Comparison of ENCODE assay signal across 13 cellular contexts in the genomic region with DNA sequence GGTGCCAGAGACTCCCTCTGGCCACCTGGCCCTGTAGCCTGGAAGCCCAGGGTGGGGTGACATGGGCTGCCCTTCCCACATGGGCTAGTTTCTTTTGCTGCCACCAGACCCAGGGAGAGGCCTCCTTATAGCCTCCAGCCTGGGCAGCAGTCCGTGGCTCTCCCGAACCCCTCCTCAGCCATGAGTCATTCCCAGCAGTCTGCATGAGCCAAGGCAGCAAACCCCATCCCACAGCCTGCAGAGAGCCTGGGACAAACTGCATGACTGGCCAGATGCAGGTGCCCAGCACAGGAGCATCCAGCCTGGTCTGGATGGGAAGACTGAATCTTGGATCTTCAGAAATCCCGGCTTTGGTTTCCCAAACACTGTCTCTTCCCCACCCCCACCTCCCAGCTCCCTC.
DNase-seq lines count a peak whose midpoint lies in the region; ATAC-seq, FAIRE-seq and TF ChIP-seq lines count a peak whose summit lies in the region.
"Had no signal": no experiment of that assay in that cellular context is flagged by ENCODE, and none has a peak within 500 bp of the region (broad histone marks: within the 10 kb centered on the region; RNA-seq: fewer than 3 reads in every experiment).

No MANE protein-coding gene starts in this region.

- H3K27ac ChIP-seq in colonic mucosa (peak overlapping the region; percentile 35), temporal lobe (ENCODE audit: low read depth, low read length) (peak overlapping the region; percentile 52)
- H3K27ac ChIP-seq: KMS-11 had no signal

- no peaks in the 10 kb centered on the region for H3K36me3 ChIP-seq in colonic mucosa

- intact Hi-C loops in colonic mucosa (cut with DNase I): no loop called here

- H3K27me3 ChIP-seq in colonic mucosa: no peaks in the 10 kb centered on the region

- no peak overlapping the region for H3K4me3 ChIP-seq in colonic mucosa

- FAIRE-seq in HTR-8/SVneo (lab: Jason Lieb, UNC) (peak; percentile 85), GM19239 (lab: Jason Lieb, UNC) (no peak)
- FAIRE-seq: frontal cortex had no signal

- ATAC-seq in HG02759 (IDR thresholded peaks at IDR 0.05; ENCODE audit: unreplicated experiment): no peak
- ATAC-seq: naive thymus-derived CD8-positive, alpha-beta T cell had no signal

- H3K4me1 ChIP-seq in colonic mucosa: peaks cover 8% of the 10 kb centered on the region

- no peaks in the 10 kb centered on the region for H3K9me3 ChIP-seq in colonic mucosa

- DNase-seq in HTR-8/SVneo (ENCODE audit: insufficient read length, low spot score) (no peak), colonic mucosa (no peak), iris pigment epithelial cell (ENCODE audit: low read depth) (peak; percentile 83), GF-D8 (lab: John Stamatoyannopoulos, UW) (no peak), GM19239 (ENCODE audit: insufficient read length, low spot score) (no peak), NCI-H2227 (lab: John Stamatoyannopoulos, UW; ENCODE audit: unreplicated experiment) (no peak)
- DNase-seq: NCI-H774, T1000 had no signal

- TF ChIP-seq CTCF in colonic mucosa (IDR thresholded peaks at IDR 0.05): no peak

- no peak overlapping the region for H3K9ac ChIP-seq in colonic mucosa (ENCODE audit: low read depth in 2 of 2, low read length in 2 of 2)
- H3K9ac ChIP-seq: KMS-11 had no signal
